ENCODE assay signal across 8 cellular contexts in genomic region chr10:7412482-7413251, GRCh38. TPM values are rescaled to one million over a fixed set of nuclear protein-coding genes. Genes with fewer than 3 reads are reported as not detected.
DNase-seq lines count a peak whose midpoint lies in the region; ATAC-seq and TF ChIP-seq lines count a peak whose summit lies in the region.

No MANE protein-coding gene starts in this region.

- H3K4me3 ChIP-seq in GM06990 (replicated peaks; ENCODE audit: low read depth, low read length): no peak overlapping the region
- peak overlapping the region; percentile 24 to 79 for H3K4me3 ChIP-seq in right atrium auricular region

- no peaks in the 10 kb centered on the region for H3K9me3 ChIP-seq in right atrium auricular region

- ATAC-seq in HG02884 (IDR thresholded peaks at IDR 0.05; ENCODE audit: unreplicated experiment) (no peak), GM21381 (IDR thresholded peaks at IDR 0.05; ENCODE audit: unreplicated experiment) (no peak), HG03095 (IDR thresholded peaks at IDR 0.05; ENCODE audit: unreplicated experiment) (no peak)

- peak; percentile 33 for DNase-seq in GM06990 (ENCODE audit: extremely low read depth, insufficient read length)
- DNase-seq in activated T-cell treated with anti-CD3 and anti-CD28 coated beads for 48 hours (ENCODE audit: low read depth): peak; percentile 25
- no peak for DNase-seq in right atrium auricular region (ENCODE audit: low spot score)
- peak; percentile 89 for DNase-seq in retina
- no peak for DNase-seq in NCI-H2171 treated with DMSO at 0.1 percent for 48 hours (lab: John Stamatoyannopoulos, UW)

- H3K36me3 ChIP-seq in GM06990 (ENCODE audit: control insufficient read depth, insufficient read depth, low read length) (no peaks in the 10 kb centered on the region), right atrium auricular region (no peaks in the 10 kb centered on the region)

- TF ChIP-seq CTCF in GM06990 (IDR thresholded peaks at IDR 0.05; ENCODE audit: insufficient read depth, low read length, poor library complexity, severe bottlenecking) (no peak), right atrium auricular region (IDR thresholded peaks at IDR 0.05) (no peak)

- no peaks in the 10 kb centered on the region; the same call in none of the 2 replicates for H3K27me3 ChIP-seq in GM06990 (replicated peaks; ENCODE audit: control insufficient read depth, insufficient read depth, low read length)
- H3K27me3 ChIP-seq in right atrium auricular region: no peaks in the 10 kb centered on the region

- H3K27ac ChIP-seq in right atrium auricular region: peak overlapping the region in 1 of 2 donors; percentile 7

- peaks cover 0 to 40% of the 10 kb centered on the region in 2 donors for H3K4me1 ChIP-seq in right atrium auricular region

RNA-seq across cellular contexts. Expression of gene SFMBT2, which starts 1.8 kb away (rescaled TPM):
- 1 to 10 TPM; 7.9 TPM for total RNA-seq in right atrium auricular region

Comparison
In these comparisons a context has a peak if more than half of its experiments do, and no peak if none do; other contexts are left out.
1. DNase-seq: peak in GM06990 (single experiment), activated T-cell treated with anti-CD3 and anti-CD28 coated beads for 48 hours (single experiment) and retina (single experiment); none in right atrium auricular region (single experiment) and NCI-H2171 treated with DMSO at 0.1 percent for 48 hours (single experiment).